10 cellular contexts compared by ENCODE assay signal in genomic region chr7:106217089-106217542, GRCh38.
DNase-seq lines count a peak whose midpoint lies in the region; ATAC-seq, FAIRE-seq and TF ChIP-seq lines count a peak whose summit lies in the region.
"Had no signal": no experiment of that assay in that cellular context is flagged by ENCODE, and none has a peak within 500 bp of the region (broad histone marks: within the 10 kb centered on the region; RNA-seq: fewer than 3 reads in every experiment).

No MANE protein-coding gene starts in this region.

- intact Hi-C loops in right cardiac atrium (cut with DNase I) (no loop called here), OCI-LY7 (cut with micrococcal nuclease; ENCODE audit: unreplicated experiment) (no loop called here)
- intact Hi-C loops in CD8-positive, alpha-beta T cell (cut with DNase I, micrococcal nuclease), result no loop called here
- intact Hi-C loops in activated CD4-positive, alpha-beta T cell treated with anti-CD3 and anti-CD28 coated beads for 36 hours (cut with DNase I, micrococcal nuclease), result no loop called here

- TF ChIP-seq CTCF in CD8-positive, alpha-beta T cell (IDR thresholded peaks at IDR 0.05), result no peak
- no peak for TF ChIP-seq CTCF in OCI-LY7 (conservative IDR thresholded peaks at IDR 0.05; ENCODE audit: low read length)

- H3K27ac Mint-ChIP-seq in CD8-positive, alpha-beta T cell, result no peak overlapping the region
- H3K27ac Mint-ChIP-seq in activated CD4-positive, alpha-beta T cell treated with anti-CD3 and anti-CD28 coated beads for 36 hours, result no peak overlapping the region
- H3K27ac Mint-ChIP-seq: activated B cell treated with CpG ODN at 0.5 μM for 24 hours had no signal

- peaks cover 3% of the 10 kb centered on the region for H3K4me1 Mint-ChIP-seq in CD8-positive, alpha-beta T cell (ENCODE audit: low read depth)
- H3K4me1 Mint-ChIP-seq in activated CD4-positive, alpha-beta T cell treated with anti-CD3 and anti-CD28 coated beads for 36 hours, result no peaks in the 10 kb centered on the region
- H3K4me1 Mint-ChIP-seq: activated B cell treated with CpG ODN at 0.5 μM for 24 hours had no signal

- peaks cover 3% of the 10 kb centered on the region for H3K27me3 Mint-ChIP-seq in CD8-positive, alpha-beta T cell (ENCODE audit: low read depth)
- peaks cover 16% of the 10 kb centered on the region for H3K27me3 Mint-ChIP-seq in activated CD4-positive, alpha-beta T cell treated with anti-CD3 and anti-CD28 coated beads for 36 hours

- no peak for FAIRE-seq in H54 (lab: Jason Lieb, UNC)
- FAIRE-seq: GM18507 had no signal

- ATAC-seq in right cardiac atrium (peak; percentile 96 to 97), GM21367 (IDR thresholded peaks at IDR 0.05; ENCODE audit: unreplicated experiment) (no peak)
- no peak for ATAC-seq in CD8-positive, alpha-beta T cell
- no peak for ATAC-seq in activated CD4-positive, alpha-beta T cell treated with anti-CD3 and anti-CD28 coated beads for 36 hours

- peak overlapping the region; percentile 40 for H3K27ac ChIP-seq in angular gyrus (ENCODE audit: low read depth, low read length)
- H3K27ac ChIP-seq in right cardiac atrium (ENCODE audit: low read length), result peak overlapping the region; percentile 98
- peak overlapping the region in 17 of 21 experiments; percentile 2 to 85 (median 69) for H3K27ac ChIP-seq in skin epidermis
- H3K27ac ChIP-seq in CD8-positive, alpha-beta T cell (ENCODE audit: low read depth, low read length), result no peak overlapping the region
- H3K27ac ChIP-seq in OCI-LY7 (ENCODE audit: low read depth, low read length, poor library complexity, severe bottlenecking), result no peak overlapping the region

- H3K36me3 Mint-ChIP-seq in CD8-positive, alpha-beta T cell, result no peaks in the 10 kb centered on the region
- H3K36me3 Mint-ChIP-seq in activated CD4-positive, alpha-beta T cell treated with anti-CD3 and anti-CD28 coated beads for 36 hours (ENCODE audit: low read depth), result no peaks in the 10 kb centered on the region

- no peaks in the 10 kb centered on the region for H4K20me1 ChIP-seq in OCI-LY7 (ENCODE audit: insufficient read depth, low read length)

- H3K36me3 ChIP-seq in CD8-positive, alpha-beta T cell (ENCODE audit: insufficient read depth, low read length), result no peaks in the 10 kb centered on the region
- no peaks in the 10 kb centered on the region for H3K36me3 ChIP-seq in OCI-LY7 (ENCODE audit: insufficient read depth, low read length)

- POLR2A ChIA-PET in CD8-positive, alpha-beta T cell (lab: Charles Lee), result no interaction called here
- POLR2A ChIA-PET in activated CD4-positive, alpha-beta T cell treated with anti-CD3 and anti-CD28 coated beads for 36 hours (lab: Charles Lee), result no interaction called here
- POLR2A ChIA-PET in OCI-LY7 (lab: Charles Lee), result interaction anchor here (0.6 to 1.6 kb wide), 5 partner anchors 9 to 871 kb away, joined by 3 to 5 read pairs (median 3); no protein-coding TSS in a partner anchor

- no peaks in the 10 kb centered on the region for H3K27me3 ChIP-seq in right cardiac atrium (ENCODE audit: control insufficient read depth, insufficient read depth)
- no peaks in the 10 kb centered on the region for H3K27me3 ChIP-seq in CD8-positive, alpha-beta T cell (ENCODE audit: insufficient read depth, low read length)

- WGBS in right cardiac atrium, result 18% methylated on average over 7 of the region's 7 CpGs

- no peaks in the 10 kb centered on the region for H3K9me2 ChIP-seq in OCI-LY7 (ENCODE audit: insufficient read depth, low read length)

- DNase-seq in H54 (ENCODE audit: insufficient read length, low spot score) (peak; percentile 38), right cardiac atrium (peak; percentile 88 to 94 (median 93)), OCI-LY7 (ENCODE audit: low spot score) (no peak)
- DNase-seq in CD8-positive, alpha-beta T cell, result no peak
- DNase-seq in activated CD4-positive, alpha-beta T cell treated with anti-CD3 and anti-CD28 coated beads for 36 hours, result no peak
- DNase-seq: activated B cell treated with CpG ODN at 0.5 μM for 24 hours had no signal

- no peaks in the 10 kb centered on the region for H3K9me3 Mint-ChIP-seq in CD8-positive, alpha-beta T cell
- H3K9me3 Mint-ChIP-seq in activated CD4-positive, alpha-beta T cell treated with anti-CD3 and anti-CD28 coated beads for 36 hours (ENCODE audit: low read depth), result no peaks in the 10 kb centered on the region
- H3K9me3 Mint-ChIP-seq: activated B cell treated with CpG ODN at 0.5 μM for 24 hours had no signal

- CTCF ChIA-PET in CD8-positive, alpha-beta T cell (lab: Charles Lee), result no interaction called here
- CTCF ChIA-PET in activated CD4-positive, alpha-beta T cell treated with anti-CD3 and anti-CD28 coated beads for 36 hours (lab: Charles Lee), result interaction anchor here (0.6 to 1.8 kb wide), 4 partner anchors 8 to 65 kb away, joined by 3 to 5 read pairs (median 4); no protein-coding TSS in a partner anchor
- CTCF ChIA-PET in OCI-LY7 (lab: Charles Lee; ENCODE audit: unreplicated experiment), result no interaction called here

- H3K79me2 ChIP-seq in OCI-LY7 (ENCODE audit: insufficient read depth, low read depth, low read length), result no peaks in the 10 kb centered on the region

- peaks cover 15% of the 10 kb centered on the region for H3K4me1 ChIP-seq in right cardiac atrium (ENCODE audit: control insufficient read depth, insufficient read depth, low read length)
- H3K4me1 ChIP-seq in CD8-positive, alpha-beta T cell (ENCODE audit: insufficient read depth, low read length), result no peaks in the 10 kb centered on the region
- no peaks in the 10 kb centered on the region for H3K4me1 ChIP-seq in OCI-LY7 (ENCODE audit: insufficient read depth, low read length, poor library complexity, severe bottlenecking)

- H3K4me3 ChIP-seq in right cardiac atrium (ENCODE audit: low read length) (no peak overlapping the region), skin epidermis (no peak overlapping the region), OCI-LY7 (ENCODE audit: low read depth, low read length, poor library complexity, severe bottlenecking) (no peak overlapping the region)
- H3K4me3 ChIP-seq in CD8-positive, alpha-beta T cell (ENCODE audit: low read depth, low read length), result no peak overlapping the region

- no peak overlapping the region for H3K4me3 Mint-ChIP-seq in CD8-positive, alpha-beta T cell
- H3K4me3 Mint-ChIP-seq in activated CD4-positive, alpha-beta T cell treated with anti-CD3 and anti-CD28 coated beads for 36 hours, result no peak overlapping the region
- H3K4me3 Mint-ChIP-seq: activated B cell treated with CpG ODN at 0.5 μM for 24 hours had no signal

- H3K9me3 ChIP-seq in right cardiac atrium (ENCODE audit: control insufficient read depth, low read length) (no peaks in the 10 kb centered on the region), OCI-LY7 (ENCODE audit: low read length) (no peaks in the 10 kb centered on the region)
- no peaks in the 10 kb centered on the region for H3K9me3 ChIP-seq in CD8-positive, alpha-beta T cell (ENCODE audit: low read length)

- no peak for TF ChIP-seq POLR2A in H54 (IDR thresholded peaks at IDR 0.05; ENCODE audit: low read depth, low read length)

- no peak overlapping the region for H2AFZ ChIP-seq in OCI-LY7 (ENCODE audit: low read length)

- H3K4me2 ChIP-seq in OCI-LY7 (ENCODE audit: low read length), result no peak overlapping the region

- no TSS peak for BruUV-seq in OCI-LY7 (replicated peaks; lab: Mats Ljungman, UMichigan)

Comparison
In these comparisons a context has a peak if more than half of its experiments do, and no peak if none do; other contexts are left out.
1. DNase-seq: peak in H54 (single experiment) and right cardiac atrium (3 of 3); none in CD8-positive, alpha-beta T cell (0 of 7), activated CD4-positive, alpha-beta T cell treated with anti-CD3 and anti-CD28 coated beads for 36 hours (single experiment) and OCI-LY7 (single experiment).
2. H3K27ac ChIP-seq: peak in angular gyrus (single experiment), right cardiac atrium (single experiment) and skin epidermis (17 of 21); none in CD8-positive, alpha-beta T cell (single experiment) and OCI-LY7 (single experiment).
3. ATAC-seq: peak in right cardiac atrium (2 of 2); none in CD8-positive, alpha-beta T cell (single experiment), GM21367 (single experiment) and activated CD4-positive, alpha-beta T cell treated with anti-CD3 and anti-CD28 coated beads for 36 hours (single experiment).